10 cellular contexts compared by ENCODE assay signal in genomic region chr9:134301387-134302129, GRCh38. TPM values are rescaled to one million over a fixed set of nuclear protein-coding genes. Genes with fewer than 3 reads are reported as not detected.
A peak's percentile ranks its signal among the peaks of the same experiment; 100 is the strongest.
DNase-seq lines count a peak whose midpoint lies in the region; ATAC-seq and TF ChIP-seq lines count a peak whose summit lies in the region.
"Had no signal": no experiment of that assay in that cellular context is flagged by ENCODE, and none has a peak within 500 bp of the region (broad histone marks: within the 10 kb centered on the region; RNA-seq: fewer than 3 reads in every experiment).

No MANE protein-coding gene starts in this region.

- no peak for TF ChIP-seq CTCF in foreskin fibroblast (IDR thresholded peaks at IDR 0.05; ENCODE audit: low read depth, low read length)

- peaks cover 7% of the 10 kb centered on the region for H3K4me1 Mint-ChIP-seq in activated naive CD4-positive, alpha-beta T cell treated with anti-CD3 and anti-CD28 coated beads for 36 hours (ENCODE audit: low read depth)
- H3K4me1 Mint-ChIP-seq in activated CD4-positive, alpha-beta T cell treated with anti-CD3 and anti-CD28 coated beads, Interleukin-2, amount 10 ng/mL, durations not matched to agents 7 days and 5 days, result peaks cover 22% of the 10 kb centered on the region

- no peak overlapping the region for H3K27ac Mint-ChIP-seq in activated naive CD4-positive, alpha-beta T cell treated with anti-CD3 and anti-CD28 coated beads for 36 hours
- H3K27ac Mint-ChIP-seq in activated CD4-positive, alpha-beta T cell treated with anti-CD3 and anti-CD28 coated beads, Interleukin-2, amount 10 ng/mL, durations not matched to agents 7 days and 5 days, result peak overlapping the region; percentile 69

- H3K27me3 Mint-ChIP-seq in activated naive CD4-positive, alpha-beta T cell treated with anti-CD3 and anti-CD28 coated beads for 36 hours (ENCODE audit: low read depth), result no peaks in the 10 kb centered on the region
- peaks cover 12% of the 10 kb centered on the region for H3K27me3 Mint-ChIP-seq in activated CD4-positive, alpha-beta T cell treated with anti-CD3 and anti-CD28 coated beads, Interleukin-2, amount 10 ng/mL, durations not matched to agents 7 days and 5 days

- no peaks in the 10 kb centered on the region for H3K36me3 Mint-ChIP-seq in activated naive CD4-positive, alpha-beta T cell treated with anti-CD3 and anti-CD28 coated beads for 36 hours (ENCODE audit: low read depth)
- H3K36me3 Mint-ChIP-seq in activated CD4-positive, alpha-beta T cell treated with anti-CD3 and anti-CD28 coated beads, Interleukin-2, amount 10 ng/mL, durations not matched to agents 7 days and 5 days (ENCODE audit: low read depth), result no peaks in the 10 kb centered on the region

- H3K4me3 ChIP-seq in right cardiac atrium (ENCODE audit: low read length) (no peak overlapping the region), foreskin fibroblast (ENCODE audit: low read depth in 1 of 2, low read length in 2 of 2) (no peak overlapping the region)
- H3K4me3 ChIP-seq: colonic mucosa had no signal

- 86% methylated on average over 15 of the region's 15 CpGs for WGBS in right cardiac atrium

- ATAC-seq in right cardiac atrium, result no peak
- peak; percentile 98 for ATAC-seq in stimulated activated naive CD8-positive, alpha-beta T cell treated with anti-CD3 and anti-CD28 coated beads, Interleukin-15, Interleukin-2, amounts not matched to agents 100 U/mL and 50 U/mL, for 24 hours
- ATAC-seq: Panc1 had no signal

- no peaks in the 10 kb centered on the region for H3K9me3 Mint-ChIP-seq in activated naive CD4-positive, alpha-beta T cell treated with anti-CD3 and anti-CD28 coated beads for 36 hours
- no peaks in the 10 kb centered on the region for H3K9me3 Mint-ChIP-seq in activated CD4-positive, alpha-beta T cell treated with anti-CD3 and anti-CD28 coated beads, Interleukin-2, amount 10 ng/mL, durations not matched to agents 7 days and 5 days

- H3K4me3 Mint-ChIP-seq in activated naive CD4-positive, alpha-beta T cell treated with anti-CD3 and anti-CD28 coated beads for 36 hours, result no peak overlapping the region
- H3K4me3 Mint-ChIP-seq in activated CD4-positive, alpha-beta T cell treated with anti-CD3 and anti-CD28 coated beads, Interleukin-2, amount 10 ng/mL, durations not matched to agents 7 days and 5 days, result no peak overlapping the region

- H3K4me1 ChIP-seq in right cardiac atrium (ENCODE audit: control insufficient read depth, insufficient read depth, low read length), result peaks cover 2% of the 10 kb centered on the region
- H3K4me1 ChIP-seq: colonic mucosa had no signal

- POLR2A ChIA-PET in activated CD4-positive, alpha-beta T cell treated with anti-CD3 and anti-CD28 coated beads, Interleukin-2, amount 10 ng/mL, durations not matched to agents 7 days and 5 days (lab: Charles Lee), result interaction anchor here (0.7 kb wide), 1 partner anchor 95 kb away, joined by 3 read pairs; no protein-coding TSS in a partner anchor

- DNase-seq in activated naive CD4-positive, alpha-beta T cell treated with anti-CD3 and anti-CD28 coated beads for 36 hours, result peak; percentile 69
- no peak for DNase-seq in activated naive CD4-positive, alpha-beta T cell (lab: John Stamatoyannopoulos, UW)
- DNase-seq in activated CD4-positive, alpha-beta T cell treated with anti-CD3 and anti-CD28 coated beads, Interleukin-2, amount 10 ng/mL, durations not matched to agents 7 days and 5 days, result peak; percentile 66
- DNase-seq in right cardiac atrium (peak; percentile 4 to 45 (median 33)), SHP77 treated with DMSO at 0.1 percent for 48 hours (lab: John Stamatoyannopoulos, UW) (no peak), foreskin fibroblast (no peak), NCI-H1436 (lab: John Stamatoyannopoulos, UW) (no peak)
- DNase-seq in stimulated activated naive CD8-positive, alpha-beta T cell treated with anti-CD3 and anti-CD28 coated beads, Interleukin-15, Interleukin-2, amounts not matched to agents 100 U/mL and 50 U/mL, for 24 hours, result peak; percentile 67
- DNase-seq: colonic mucosa had no signal

- H3K9me3 ChIP-seq in right cardiac atrium (ENCODE audit: control insufficient read depth, low read length), result no peaks in the 10 kb centered on the region
- H3K9me3 ChIP-seq: colonic mucosa had no signal

- CTCF ChIA-PET in activated naive CD4-positive, alpha-beta T cell treated with anti-CD3 and anti-CD28 coated beads for 36 hours (lab: Charles Lee), result interaction anchor here (0.7 kb wide), 2 partner anchors 130 to 133 kb away, joined by 3 to 4 read pairs; no protein-coding TSS in a partner anchor
- CTCF ChIA-PET in activated CD4-positive, alpha-beta T cell treated with anti-CD3 and anti-CD28 coated beads, Interleukin-2, amount 10 ng/mL, durations not matched to agents 7 days and 5 days (lab: Charles Lee), result no interaction called here

- H3K27me3 ChIP-seq in right cardiac atrium (ENCODE audit: control insufficient read depth, insufficient read depth), result no peaks in the 10 kb centered on the region
- H3K27me3 ChIP-seq: colonic mucosa had no signal

- intact Hi-C loops in activated naive CD4-positive, alpha-beta T cell treated with anti-CD3 and anti-CD28 coated beads for 36 hours (cut with micrococcal nuclease), result loop anchor here (1.0 kb wide), 1 partner anchor 89 kb away; no protein-coding TSS in a partner anchor
- intact Hi-C loops in right cardiac atrium (cut with DNase I), result no loop called here

- no peak overlapping the region for H3K27ac ChIP-seq in right cardiac atrium (ENCODE audit: low read length)
- H3K27ac ChIP-seq: colonic mucosa had no signal

RNA-seq across cellular contexts. Expression of gene RXRA, which starts 24.7 kb away (rescaled TPM):
- total RNA-seq in activated naive CD4-positive, alpha-beta T cell treated with anti-CD3 and anti-CD28 coated beads for 36 hours, result 1 to 10 TPM; 2.1 to 2.2 TPM
- total RNA-seq in activated CD4-positive, alpha-beta T cell treated with anti-CD3 and anti-CD28 coated beads, Interleukin-2, amount 10 ng/mL, durations not matched to agents 7 days and 5 days, result 1 to 10 TPM; 1.2 to 1.4 TPM
- 10 to 100 TPM; 48.1 to 72.3 (median 61.7) TPM for total RNA-seq in right cardiac atrium
- 66.0 TPM for polyA plus RNA-seq in right cardiac atrium

Comparison
In these comparisons a context has a peak if more than half of its experiments do, and no peak if none do; other contexts are left out.
1. DNase-seq: peak in activated naive CD4-positive, alpha-beta T cell treated with anti-CD3 and anti-CD28 coated beads for 36 hours (single experiment), activated CD4-positive, alpha-beta T cell treated with anti-CD3 and anti-CD28 coated beads, Interleukin-2, amount 10 ng/mL, durations not matched to agents 7 days and 5 days (single experiment), right cardiac atrium (3 of 3) and stimulated activated naive CD8-positive, alpha-beta T cell treated with anti-CD3 and anti-CD28 coated beads, Interleukin-15, Interleukin-2, amounts not matched to agents 100 U/mL and 50 U/mL, for 24 hours (single experiment); none in activated naive CD4-positive, alpha-beta T cell (0 of 4), SHP77 treated with DMSO at 0.1 percent for 48 hours (single experiment), foreskin fibroblast (0 of 2) and NCI-H1436 (single experiment).
2. RNA of gene RXRA, which starts 24.7 kb away (total RNA-seq): 48.1 to 72.3 TPM in right cardiac atrium; 2.1 to 2.2 TPM in activated naive CD4-positive, alpha-beta T cell treated with anti-CD3 and anti-CD28 coated beads for 36 hours and 1.2 to 1.4 TPM in activated CD4-positive, alpha-beta T cell treated with anti-CD3 and anti-CD28 coated beads, Interleukin-2, amount 10 ng/mL, durations not matched to agents 7 days and 5 days; every median in the first group is over 10 times any median in the second.